ENCODE assay signal across 19 cellular contexts in the genomic region with DNA sequence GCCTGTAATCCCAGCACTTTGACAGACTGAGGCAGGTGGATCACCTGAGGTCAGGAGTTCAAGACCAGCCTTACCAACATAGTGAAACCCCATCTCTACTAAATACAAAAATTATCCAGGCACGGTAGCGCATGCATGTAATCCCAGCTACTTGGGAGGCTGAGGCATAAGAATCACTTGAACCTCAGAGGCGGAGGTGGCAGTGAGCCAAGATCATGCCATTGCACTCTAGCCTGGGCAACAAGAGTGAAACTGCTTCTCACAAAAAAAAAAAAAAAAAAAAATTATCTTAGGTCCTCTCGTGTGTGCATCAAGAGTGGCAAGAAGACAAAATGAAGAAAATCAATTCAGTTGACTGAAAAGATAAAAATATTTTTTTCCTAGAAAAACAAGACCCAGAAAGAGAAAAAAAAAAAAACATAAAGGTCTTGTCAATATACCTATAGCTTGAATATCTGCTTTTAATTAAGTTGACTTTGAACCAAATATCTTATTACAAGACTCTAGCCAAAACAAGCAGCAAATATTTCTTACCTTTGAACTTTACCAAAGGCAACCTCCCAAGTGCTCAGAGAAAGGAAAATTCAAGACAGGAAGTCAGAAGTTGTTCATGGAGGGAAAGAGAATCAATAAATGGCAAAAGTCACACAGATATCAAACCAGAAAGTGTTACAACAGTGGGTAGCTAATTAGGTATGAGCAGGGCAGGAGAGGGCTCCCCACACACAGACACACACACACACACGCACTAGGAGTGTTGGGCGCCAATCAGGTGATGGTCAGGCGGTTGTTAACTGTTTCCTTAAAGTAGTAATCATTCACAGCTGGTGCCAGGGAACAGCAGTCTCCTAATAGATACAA. TPM values are rescaled to one million over a fixed set of nuclear protein-coding genes. Genes with fewer than 3 reads are reported as not detected.
DNase-seq lines count a peak whose midpoint lies in the region; ATAC-seq, FAIRE-seq and TF ChIP-seq lines count a peak whose summit lies in the region.
"Had no signal": no experiment of that assay in that cellular context is flagged by ENCODE, and none has a peak within 500 bp of the region (broad histone marks: within the 10 kb centered on the region; RNA-seq: fewer than 3 reads in every experiment).

No MANE protein-coding gene starts in this region.

- H3K27ac ChIP-seq in HEK293 (ENCODE audit: extremely low read depth, low read depth, low read length) = no peak overlapping the region
- no peak overlapping the region for H3K27ac ChIP-seq in duodenal mucosa (ENCODE audit: low read depth, low read length)
- peak overlapping the region in 1 of 4 donors; percentile 5 for H3K27ac ChIP-seq in pancreas
- no peak overlapping the region for H3K27ac ChIP-seq in upper lobe of right lung
- no peak overlapping the region for H3K27ac ChIP-seq in brain microvascular endothelial cell
- H3K27ac ChIP-seq: GM23248, HL-60 had no signal

- FAIRE-seq in pancreas (lab: Jason Lieb, UNC) = no peak
- FAIRE-seq: H54 had no signal

- WGBS in pancreas, 2 donors = 55 to 57% methylated on average over 7 of the region's 7 CpGs

- no peak for TF ChIP-seq CTCF in HEK293 (tag by site-specific recombination; IDR thresholded peaks at IDR 0.05)
- no peak for TF ChIP-seq CTCF in pancreas (IDR thresholded peaks at IDR 0.05)
- no peak for TF ChIP-seq CTCF in upper lobe of right lung (IDR thresholded peaks at IDR 0.05)
- TF ChIP-seq CTCF in brain microvascular endothelial cell (IDR thresholded peaks at IDR 0.05; ENCODE audit: low read depth, low read length, missing control alignments) = no peak

- in situ Hi-C loops in brain microvascular endothelial cell (cut with HindIII; ENCODE audit: low pct_ligation_motif_present, low sequenced_read_pairs) = no loop called here

- H3K36me3 ChIP-seq in HEK293 (ENCODE audit: control insufficient read depth in 2 of 2, insufficient read depth in 1 of 2, low read length in 2 of 2) = no peaks in the 10 kb centered on the region
- no peaks in the 10 kb centered on the region for H3K36me3 ChIP-seq in duodenal mucosa (ENCODE audit: control insufficient read depth in 1 of 2, insufficient read depth in 2 of 2, low read length in 2 of 2)
- H3K36me3 ChIP-seq in pancreas = no peaks in the 10 kb centered on the region
- no peaks in the 10 kb centered on the region for H3K36me3 ChIP-seq in upper lobe of right lung
- no peaks in the 10 kb centered on the region for H3K36me3 ChIP-seq in brain microvascular endothelial cell (replicated peaks)

- H3K27me3 ChIP-seq in duodenal mucosa (ENCODE audit: control insufficient read depth in 1 of 2, insufficient read depth in 2 of 2, low read length in 2 of 2) = no peaks in the 10 kb centered on the region
- H3K27me3 ChIP-seq in pancreas = no peaks in the 10 kb centered on the region
- no peaks in the 10 kb centered on the region for H3K27me3 ChIP-seq in upper lobe of right lung
- H3K27me3 ChIP-seq in brain microvascular endothelial cell (replicated peaks) = no peaks in the 10 kb centered on the region

- H3K4me3 ChIP-seq in HEK293 (ENCODE audit: low read depth, low read length) (no peak overlapping the region), duodenal mucosa (ENCODE audit: low read depth in 1 of 2, low read length in 2 of 2) (peak overlapping the region; percentile 17 to 26), pancreas (no peak overlapping the region), upper lobe of right lung (no peak overlapping the region), brain microvascular endothelial cell (ENCODE audit: low read depth, low read length) (no peak overlapping the region)
- H3K4me3 ChIP-seq: GM23248 had no signal

- ATAC-seq in pancreas (peak; percentile 67 to 78 (median 70)), upper lobe of right lung (peak; percentile 42)
- ATAC-seq in activated CD4-positive, CD25-positive, alpha-beta regulatory T cell treated with anti-CD3 and anti-CD28 coated beads, Interleukin-2, amount 50 U/mL, for 24 hours = no peak
- ATAC-seq: CD8-positive, alpha-beta T cell; HCT116 had no signal

- CTCF ChIA-PET in HEK293 (lab: Yijun Ruan, JAX) = interaction anchor here (0.7 to 1.0 kb wide), 2 partner anchors 12 to 164 kb away, joined by 3 read pairs; no protein-coding TSS in a partner anchor

- peak in 2 of 6 donors; percentile 20 to 54 for DNase-seq in pancreas
- no peak for DNase-seq in upper lobe of right lung
- DNase-seq in brain microvascular endothelial cell = no peak
- no peak for DNase-seq in GF-D8 (lab: John Stamatoyannopoulos, UW)
- DNase-seq: CD8-positive, alpha-beta T cell; COR-L47; DND-41; GDM1; GM23248 had no signal

- POLR2A ChIA-PET in HEK293 (lab: Yijun Ruan, JAX) = interaction anchor here (0.7 kb wide), 1 partner anchor 35 kb away, joined by 7 read pairs; no protein-coding TSS in a partner anchor

- no peaks in the 10 kb centered on the region for H3K4me1 ChIP-seq in HEK293 (ENCODE audit: control insufficient read depth, insufficient read depth, low read length)
- peaks cover 0 to 16% of the 10 kb centered on the region in 2 donors for H3K4me1 ChIP-seq in duodenal mucosa (ENCODE audit: control insufficient read depth in 1 of 2, insufficient read depth in 2 of 2, low read length in 2 of 2)
- H3K4me1 ChIP-seq in pancreas = peaks cover 0 to 4% (median 0%) of the 10 kb centered on the region in 3 donors
- no peaks in the 10 kb centered on the region for H3K4me1 ChIP-seq in upper lobe of right lung

- intact Hi-C loops in pancreas (cut with DNase I) = no loop called here
- intact Hi-C loops in upper lobe of right lung (cut with DNase I) = no loop called here

- H3K9me3 ChIP-seq in HEK293 (ENCODE audit: control insufficient read depth, insufficient read depth, low read depth, low read length) (no peaks in the 10 kb centered on the region), duodenal mucosa (ENCODE audit: control insufficient read depth in 1 of 2, low read length in 2 of 2) (peaks cover 0 to 10% of the 10 kb centered on the region in 2 donors), pancreas (no peaks in the 10 kb centered on the region), upper lobe of right lung (no peaks in the 10 kb centered on the region)

- no peak overlapping the region for H3K9ac ChIP-seq in duodenal mucosa (ENCODE audit: low read depth in 1 of 2, low read length in 2 of 2)
- H3K9ac ChIP-seq: GM23248 had no signal

TF ChIP-seq in HEK293, 187 proteins besides CTCF, POLR2A, EP300 and RAD21:
- TF ChIP-seq ZNF23 (tag by site-specific recombination; IDR thresholded peaks at IDR 0.05; ENCODE audit: borderline replicate concordance) = no peak
- 0 out of 2 replicates have a peak, but pooled peaks have one; percentile 37 for TF ChIP-seq ZNF10 (tag by site-specific recombination; IDR thresholded peaks at IDR 0.05)
TF ChIP-seq in HEK293: peak in this region for 1.

RNA-seq across cellular contexts. Expression of a gene that starts 29.6 kb away (rescaled TPM):
- total RNA-seq in pancreas (not detected), upper lobe of right lung (44.1 TPM)
- under 1 TPM in 1 of 2 donors, not detected in 1; 0.19 TPM for polyA plus RNA-seq in pancreas
- total RNA-seq: A673; CD8-positive, alpha-beta T cell; GM23248; IMR-90 had no signal
- polyA plus RNA-seq: BJ, CD14-positive monocyte, GM23248, IMR-90 had no signal

RNA-seq across cellular contexts. Expression of a gene that starts 40.0 kb away (rescaled TPM):
- total RNA-seq in pancreas (under 1 TPM in 4 of 6 donors, not detected in 2; 0.19 to 0.51 (median 0.27) TPM), upper lobe of right lung (295 TPM)
- polyA plus RNA-seq in pancreas = 10 to 100 TPM in 1 of 2 donors, under 1 TPM in 1; 0.12 to 15.1 TPM
- total RNA-seq: A673; CD8-positive, alpha-beta T cell; GM23248; IMR-90 had no signal
- polyA plus RNA-seq: BJ, GM23248, IMR-90 had no signal

Comparison
In these comparisons a context has a peak if more than half of its experiments do, and no peak if none do; other contexts are left out.
1. H3K4me3 ChIP-seq: peak in duodenal mucosa (2 of 2); none in HEK293 (single experiment), pancreas (0 of 4), upper lobe of right lung (single experiment) and brain microvascular endothelial cell (single experiment).
2. ATAC-seq: peak in pancreas (4 of 4) and upper lobe of right lung (single experiment); none in activated CD4-positive, CD25-positive, alpha-beta regulatory T cell treated with anti-CD3 and anti-CD28 coated beads, Interleukin-2, amount 50 U/mL, for 24 hours (0 of 2).
3. RNA of a gene that starts 29.6 kb away (total RNA-seq): 44.1 TPM in upper lobe of right lung (single experiment); not detected in pancreas; every median in the first group is over 10 times any median in the second.
4. RNA of a gene that starts 40.0 kb away (total RNA-seq): 295 TPM in upper lobe of right lung (single experiment); 0.19 to 0.51 TPM in pancreas; every median in the first group is over 100 times any median in the second.